18 cellular contexts compared by ENCODE assay signal in genomic region chr6:118770112-118770788, GRCh38.
DNase-seq lines count a peak whose midpoint lies in the region; ATAC-seq, FAIRE-seq and TF ChIP-seq lines count a peak whose summit lies in the region.
"Had no signal": no experiment of that assay in that cellular context is flagged by ENCODE, and none has a peak within 500 bp of the region (broad histone marks: within the 10 kb centered on the region; RNA-seq: fewer than 3 reads in every experiment).

No MANE protein-coding gene starts in this region.

- DNase-seq in DMS 273 treated with DMSO at 0.1 percent for 48 hours (lab: John Stamatoyannopoulos, UW) = peak; percentile 29
- DNase-seq in NCI-H1105 (lab: John Stamatoyannopoulos, UW) = peak; percentile 31
- DNase-seq in NCI-H524 treated with DMSO at 0.1 percent for 48 hours (lab: John Stamatoyannopoulos, UW) = peak; percentile 37
- peak; percentile 6 for DNase-seq in fibroblast of mammary gland (ENCODE audit: low read depth)
- no peak for DNase-seq in foreskin keratinocyte
- no peak for DNase-seq in frontal cortex (ENCODE audit: low spot score in 2 of 2)
- DNase-seq in HAP-1 (ENCODE audit: low spot score in 2 of 2) = no peak
- DNase-seq: activated naive CD8-positive, alpha-beta T cell treated with anti-CD3 and anti-CD28 coated beads, Interleukin-2, amount 50 U/mL, for 24 hours; dermis blood vessel endothelial cell; GOT3; NCI-H1048; ovary; T-cell; WERI-Rb-1 had no signal

- no peaks in the 10 kb centered on the region for H3K9me3 ChIP-seq in HAP-1
- H3K9me3 ChIP-seq: breast epithelium, ovary, suprapubic skin had no signal

- H3K4me3 ChIP-seq in fibroblast of mammary gland (ENCODE audit: control insufficient read depth, low read depth, low read length) = no peak overlapping the region
- H3K4me3 ChIP-seq in HAP-1 = no peak overlapping the region
- H3K4me3 ChIP-seq: breast epithelium, ovary, suprapubic skin had no signal

- TF ChIP-seq CTCF in fibroblast of mammary gland (conservative IDR thresholded peaks at IDR 0.05; ENCODE audit: control insufficient read depth, insufficient read depth, low read depth, low read length) = no peak
- TF ChIP-seq CTCF in foreskin keratinocyte (conservative IDR thresholded peaks at IDR 0.05) = no peak

- no peaks in the 10 kb centered on the region for H3K4me1 ChIP-seq in foreskin keratinocyte
- peaks cover 21% of the 10 kb centered on the region for H3K4me1 ChIP-seq in HAP-1

- FAIRE-seq in frontal cortex (lab: Jason Lieb, UNC) = no peak

- peaks cover 6% of the 10 kb centered on the region for H3K27me3 ChIP-seq in foreskin keratinocyte
- no peaks in the 10 kb centered on the region for H3K27me3 ChIP-seq in HAP-1 (ENCODE audit: low read depth)
- H3K27me3 ChIP-seq: breast epithelium, ovary, suprapubic skin had no signal

- no peak for ATAC-seq in foreskin keratinocyte
- no peak for ATAC-seq in HG03139 (IDR thresholded peaks at IDR 0.05; ENCODE audit: unreplicated experiment)
- ATAC-seq: activated naive CD8-positive, alpha-beta T cell treated with anti-CD3 and anti-CD28 coated beads, Interleukin-2, amount 50 U/mL, for 24 hours; T-cell had no signal

- H3K27ac ChIP-seq in foreskin keratinocyte = no peak overlapping the region
- H3K27ac ChIP-seq: breast epithelium, KMS-11, ovary, suprapubic skin, WERI-Rb-1 had no signal

- H3K36me3 ChIP-seq in HAP-1 (replicated peaks) = no peaks in the 10 kb centered on the region
- H3K36me3 ChIP-seq: breast epithelium, ovary, suprapubic skin, WERI-Rb-1 had no signal

- in situ Hi-C loops in HAP-1 (cut with MboI; ENCODE audit: low sequenced_read_pairs) = no loop called here

Comparison
In these comparisons a context has a peak if more than half of its experiments do, and no peak if none do; other contexts are left out.
1. DNase-seq: peak in DMS 273 treated with DMSO at 0.1 percent for 48 hours (single experiment), NCI-H1105 (single experiment), NCI-H524 treated with DMSO at 0.1 percent for 48 hours (single experiment) and fibroblast of mammary gland (single experiment); none in foreskin keratinocyte (0 of 2), frontal cortex (0 of 2) and HAP-1 (0 of 2).